ENCODE assay signal across 14 cellular contexts in genomic region chr2:30984141-30984540, GRCh38.
DNase-seq lines count a peak whose midpoint lies in the region; ATAC-seq and TF ChIP-seq lines count a peak whose summit lies in the region.
"Had no signal": no experiment of that assay in that cellular context is flagged by ENCODE, and none has a peak within 500 bp of the region (broad histone marks: within the 10 kb centered on the region; RNA-seq: fewer than 3 reads in every experiment).

No MANE protein-coding gene starts in this region.

- POLR2A ChIA-PET in MCF 10A (lab: Yijun Ruan, JAX), result no interaction called here

- ATAC-seq in heart left ventricle, result peak; percentile 83 to 91 (median 86)
- peak; percentile 72 to 85 for ATAC-seq in right cardiac atrium
- ATAC-seq in HG03175 (IDR thresholded peaks at IDR 0.05; ENCODE audit: unreplicated experiment), result no peak
- no peak for ATAC-seq in HG03521 (IDR thresholded peaks at IDR 0.05; ENCODE audit: unreplicated experiment)

- no peak overlapping the region for H3K4me3 Mint-ChIP-seq in MCF 10A (ENCODE audit: unreplicated experiment)
- H3K4me3 Mint-ChIP-seq: HFFc6 had no signal

- no peaks in the 10 kb centered on the region for H3K36me3 ChIP-seq in breast epithelium
- H3K36me3 ChIP-seq in heart left ventricle, result no peaks in the 10 kb centered on the region

- TF ChIP-seq POLR2A in breast epithelium (IDR thresholded peaks at IDR 0.05) (no peak), heart left ventricle (IDR thresholded peaks at IDR 0.05) (no peak)

- H3K27ac Mint-ChIP-seq in MCF 10A (ENCODE audit: low read depth, unreplicated experiment), result no peak overlapping the region
- H3K27ac Mint-ChIP-seq: HFFc6 had no signal

- WGBS in heart left ventricle, 4 donors, result 6 to 26% (median 21%) methylated on average over 2 of the region's 2 CpGs
- WGBS in right cardiac atrium, result 24% methylated on average over 2 of the region's 2 CpGs

- no peak for TF ChIP-seq CTCF in breast epithelium (IDR thresholded peaks at IDR 0.05)
- TF ChIP-seq CTCF in MCF 10A (IDR thresholded peaks at IDR 0.05; ENCODE audit: unreplicated experiment), result no peak
- TF ChIP-seq CTCF in heart left ventricle (IDR thresholded peaks at IDR 0.05), result no peak

- no peaks in the 10 kb centered on the region for H3K4me1 ChIP-seq in breast epithelium
- H3K4me1 ChIP-seq in heart left ventricle, result peaks cover 0 to 40% (median 13%) of the 10 kb centered on the region in 12 donors
- peaks cover 7% of the 10 kb centered on the region for H3K4me1 ChIP-seq in right cardiac atrium (ENCODE audit: control insufficient read depth, insufficient read depth, low read length)

- H3K4me1 Mint-ChIP-seq in MCF 10A (ENCODE audit: insufficient read depth, unreplicated experiment), result peaks cover 12% of the 10 kb centered on the region

- no peaks in the 10 kb centered on the region for H3K9me3 Mint-ChIP-seq in MCF 10A (ENCODE audit: unreplicated experiment)
- H3K9me3 Mint-ChIP-seq: HFFc6 had no signal

- no peaks in the 10 kb centered on the region for H3K27me3 ChIP-seq in breast epithelium
- H3K27me3 ChIP-seq in heart left ventricle, result no peaks in the 10 kb centered on the region
- H3K27me3 ChIP-seq in right cardiac atrium (ENCODE audit: control insufficient read depth, insufficient read depth), result no peaks in the 10 kb centered on the region
- H3K27me3 ChIP-seq: BLaER1 had no signal

- CTCF ChIA-PET in MCF 10A (lab: Yijun Ruan, JAX), result interaction anchor here (2.1 kb wide), 1 partner anchor 122 kb away, joined by 5 read pairs; no protein-coding TSS in a partner anchor

- H3K27ac ChIP-seq in breast epithelium (peak overlapping the region; percentile 33 to 68), heart left ventricle (peak overlapping the region in 9 of 12 donors; percentile 20 to 67 (median 54)), right cardiac atrium (ENCODE audit: low read length) (no peak overlapping the region)
- H3K27ac ChIP-seq: 22Rv1, BLaER1 had no signal

- intact Hi-C loops in breast epithelium (cut with DNase I; ENCODE audit: low total_unique reads), result no loop called here
- intact Hi-C loops in MCF 10A (cut with micrococcal nuclease), result no loop called here
- intact Hi-C loops in heart left ventricle (cut with DNase I), result no loop called here
- intact Hi-C loops in right cardiac atrium (cut with DNase I), result no loop called here
- intact Hi-C loops in posterior vena cava (cut with DNase I), result no loop called here

- H3K9me3 ChIP-seq in breast epithelium (no peaks in the 10 kb centered on the region), heart left ventricle (no peaks in the 10 kb centered on the region), right cardiac atrium (ENCODE audit: control insufficient read depth, low read length) (no peaks in the 10 kb centered on the region)
- H3K9me3 ChIP-seq: BLaER1 had no signal

- no peaks in the 10 kb centered on the region for H3K36me3 Mint-ChIP-seq in MCF 10A (ENCODE audit: insufficient read depth, unreplicated experiment)

- H3K4me3 ChIP-seq in breast epithelium (no peak overlapping the region), heart left ventricle (no peak overlapping the region), right cardiac atrium (ENCODE audit: low read length) (no peak overlapping the region)
- H3K4me3 ChIP-seq: BLaER1 had no signal

- DNase-seq in breast epithelium (ENCODE audit: low spot score in 2 of 2) (peak in 1 of 2 donors; percentile 64), MCF 10A (ENCODE audit: unreplicated experiment) (no peak), heart left ventricle (peak in 4 of 5 donors; percentile 22 to 64 (median 54)), right cardiac atrium (peak; percentile 18 to 71 (median 70)), posterior vena cava (ENCODE audit: low spot score) (peak; percentile 51), kidney tubule cell (ENCODE audit: low spot score) (no peak)
- DNase-seq: DMS53, GF-D8, HCEC 1CT, HFFc6 had no signal

- no TSS peak for BruUV-seq in MCF 10A (replicated peaks; lab: Mats Ljungman, UMichigan)

- H3K27me3 Mint-ChIP-seq in MCF 10A (ENCODE audit: insufficient read depth, unreplicated experiment), result no peaks in the 10 kb centered on the region

Comparison
In these comparisons a context has a peak if more than half of its experiments do, and no peak if none do; other contexts are left out.
1. DNase-seq: peak in heart left ventricle (4 of 5), right cardiac atrium (3 of 3) and posterior vena cava (single experiment); none in MCF 10A (single experiment) and kidney tubule cell (single experiment).
2. ATAC-seq: peak in heart left ventricle (4 of 4) and right cardiac atrium (2 of 2); none in HG03175 (single experiment) and HG03521 (single experiment).